ENCODE assay signal across 8 cellular contexts in the genomic region with DNA sequence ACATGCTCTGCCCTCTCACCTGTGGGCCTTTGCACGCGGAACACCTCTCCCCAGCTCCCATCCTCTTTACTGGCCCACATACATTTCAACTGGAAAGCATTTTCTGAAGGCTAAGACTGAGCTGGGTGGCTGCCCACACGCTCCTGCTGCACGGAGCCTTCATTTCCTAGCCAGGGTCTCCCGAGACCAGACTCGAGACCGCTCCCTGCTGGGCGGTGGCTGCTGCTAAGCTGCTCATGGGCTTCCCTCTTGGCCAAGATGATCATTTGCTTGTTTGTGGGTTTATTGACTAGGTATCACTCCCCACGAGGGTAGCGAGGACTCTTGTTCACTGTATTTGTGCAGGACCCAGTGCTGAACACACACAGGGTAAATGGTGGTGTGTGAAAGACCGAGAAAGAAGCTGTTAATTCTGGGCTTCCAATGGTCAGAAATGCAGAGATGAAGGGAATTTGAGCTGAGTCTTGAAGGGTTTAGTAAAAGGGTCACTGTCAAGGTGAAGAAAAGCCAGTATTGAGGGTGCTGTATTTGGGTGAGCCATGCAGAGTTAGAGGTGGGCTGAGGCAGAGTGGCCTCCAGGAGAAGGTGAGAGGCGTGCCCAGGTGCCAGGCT. TPM values are rescaled to one million over a fixed set of nuclear protein-coding genes. Genes with fewer than 3 reads are reported as not detected.
DNase-seq lines count a peak whose midpoint lies in the region; ATAC-seq and TF ChIP-seq lines count a peak whose summit lies in the region.

No MANE protein-coding gene starts in this region.

- H3K9me3 ChIP-seq in muscle layer of colon (ENCODE audit: low read length): no peaks in the 10 kb centered on the region

- peak overlapping the region; percentile 87 for H3K27ac ChIP-seq in muscle layer of colon (ENCODE audit: low read depth, low read length)

- DNase-seq in GM04503 (ENCODE audit: low read depth) (peak; percentile 18), NOMO-1 treated with dmso at 0.1 percent for 144 hours (lab: John Stamatoyannopoulos, UW; ENCODE audit: unreplicated experiment) (peak; percentile 75), epithelial cell of proximal tubule (ENCODE audit: low read depth) (peak; percentile 16)
- DNase-seq in activated CD8-positive, alpha-beta memory T cell treated with anti-CD3 and anti-CD28 coated beads, Interleukin-2, amount 50 U/mL, for 48 hours: peak; percentile 82
- peak; percentile 38 to 55 for DNase-seq in stimulated activated CD8-positive, alpha-beta memory T cell treated with anti-CD3 and anti-CD28 coated beads, Interleukin-4, amount 100 ng/mL, for 4 hours (ENCODE audit: low read depth in 2 of 2, low spot score in 1 of 2)

- peaks cover 27% of the 10 kb centered on the region for H3K36me3 ChIP-seq in muscle layer of colon (ENCODE audit: insufficient read depth, low read length)

- H3K4me1 ChIP-seq in muscle layer of colon (ENCODE audit: insufficient read depth, low read length): peaks cover 17% of the 10 kb centered on the region

- ATAC-seq in HG02610 (IDR thresholded peaks at IDR 0.05; ENCODE audit: unreplicated experiment) (peak; percentile 35), HG03159 (IDR thresholded peaks at IDR 0.05; ENCODE audit: unreplicated experiment) (no peak)

- peak; percentile 86 for TF ChIP-seq CTCF in epithelial cell of proximal tubule (conservative IDR thresholded peaks at IDR 0.05; ENCODE audit: low read depth, low read length)

- no peaks in the 10 kb centered on the region for H3K27me3 ChIP-seq in muscle layer of colon (ENCODE audit: control insufficient read depth in 1 of 2, insufficient read depth in 2 of 2, low read length in 2 of 2)

- H3K9ac ChIP-seq in muscle layer of colon (ENCODE audit: low read length): peak overlapping the region; percentile 68

- H3K4me3 ChIP-seq in epithelial cell of proximal tubule (ENCODE audit: low read depth, low read length): peak overlapping the region; percentile 98
- peak overlapping the region; percentile 78 to 88 for H3K4me3 ChIP-seq in muscle layer of colon (ENCODE audit: low read depth in 1 of 2, low read length in 2 of 2)

RNA-seq across cellular contexts. Expression of gene TRAPPC2L, which starts 0.9 kb away (rescaled TPM):
- total RNA-seq in epithelial cell of proximal tubule: 48.3 and 58.2 TPM in 2 replicates

RNA-seq across cellular contexts. Expression of gene GALNS, which starts 1.1 kb away (rescaled TPM):
- 9.2 and 18.3 TPM in 2 replicates for total RNA-seq in epithelial cell of proximal tubule

RNA-seq across cellular contexts. Expression of gene PABPN1L, which starts 8.6 kb away (rescaled TPM):
- not detected in 2 replicates for total RNA-seq in epithelial cell of proximal tubule

RNA-seq across cellular contexts. Expression of gene APRT, which starts 46.1 kb away (rescaled TPM):
- 242 and 300 TPM in 2 replicates for total RNA-seq in epithelial cell of proximal tubule

RNA-seq across cellular contexts. Expression of gene CDT1, which starts 54.2 kb away (rescaled TPM):
- 76.2 and 88.5 TPM in 2 replicates for total RNA-seq in epithelial cell of proximal tubule

Comparison
In these comparisons a context has a peak if more than half of its experiments do, and no peak if none do; other contexts are left out.
1. DNase-seq: peak in every context shown above with its lines; median percentile 82 in activated CD8-positive, alpha-beta memory T cell treated with anti-CD3 and anti-CD28 coated beads, Interleukin-2, amount 50 U/mL, for 48 hours; 75 in NOMO-1 treated with dmso at 0.1 percent for 144 hours; 46 in stimulated activated CD8-positive, alpha-beta memory T cell treated with anti-CD3 and anti-CD28 coated beads, Interleukin-4, amount 100 ng/mL, for 4 hours; 18 in GM04503; 16 in epithelial cell of proximal tubule.